In genomic region chr20:61871160-61871559, GRCh38 we compare ENCODE assay signal across 17 cellular contexts.
DNase-seq lines count a peak whose midpoint lies in the region; ATAC-seq and TF ChIP-seq lines count a peak whose summit lies in the region.
"Had no signal": no experiment of that assay in that cellular context is flagged by ENCODE, and none has a peak within 500 bp of the region (broad histone marks: within the 10 kb centered on the region; RNA-seq: fewer than 3 reads in every experiment).

No MANE protein-coding gene starts in this region.

- ATAC-seq in Right ventricle myocardium inferior (no peak), left cardiac atrium (no peak), WTC11 (no peak)
- ATAC-seq: A549; CD8-positive, alpha-beta T cell had no signal

- CTCF ChIA-PET in HEK293 (lab: Yijun Ruan, JAX) (no interaction called here), WTC11 (lab: Charles Lee) (no interaction called here)

- H3K4me3 ChIP-seq in HEK293 (ENCODE audit: low read depth, low read length), result no peak overlapping the region
- H3K4me3 ChIP-seq: A549; BLaER1 treated with 17β-estradiol and CSF1 and Interleukin-3, amounts not matched to agents 10 nM and 100 nM had no signal

- peaks cover 15% of the 10 kb centered on the region for H3K27me3 Mint-ChIP-seq in WTC11 (ENCODE audit: low read depth)
- H3K27me3 Mint-ChIP-seq: B cell; CD4-positive, alpha-beta T cell had no signal

- POLR2A ChIA-PET in HEK293 (lab: Yijun Ruan, JAX) (no interaction called here), WTC11 (lab: Charles Lee) (no interaction called here)

- DNase-seq in Right ventricle myocardium inferior (ENCODE audit: missing footprints) (peak; percentile 4), left cardiac atrium (no peak), WTC11 (ENCODE audit: low spot score) (no peak), superior temporal gyrus (ENCODE audit: extremely low spot score) (no peak)
- DNase-seq: AML-193; Caco-2; Calu3; CD4-positive, alpha-beta T cell; CD8-positive, alpha-beta T cell; DMS79 treated with DMSO at 0.1 percent for 48 hours; GF-D8 had no signal

- no peaks in the 10 kb centered on the region for H3K4me1 ChIP-seq in HEK293 (ENCODE audit: control insufficient read depth, insufficient read depth, low read length)
- H3K4me1 ChIP-seq: A549, Caco-2 had no signal

- no peaks in the 10 kb centered on the region for H3K36me3 ChIP-seq in HEK293 (ENCODE audit: control insufficient read depth in 2 of 2, insufficient read depth in 1 of 2, low read length in 2 of 2)
- H3K36me3 ChIP-seq: BLaER1 treated with 17β-estradiol and CSF1 and Interleukin-3, amounts not matched to agents 10 nM and 100 nM had no signal

- TF ChIP-seq CTCF in HEK293 (tag by site-specific recombination; IDR thresholded peaks at IDR 0.05) (no peak), WTC11 (IDR thresholded peaks at IDR 0.05) (no peak)

- no peaks in the 10 kb centered on the region for H3K4me1 Mint-ChIP-seq in WTC11
- H3K4me1 Mint-ChIP-seq: B cell had no signal

- H3K27ac Mint-ChIP-seq in WTC11, result no peak overlapping the region
- H3K27ac Mint-ChIP-seq: B cell; CD4-positive, alpha-beta T cell; CD8-positive, alpha-beta T cell had no signal

- H3K9me3 ChIP-seq in HEK293 (ENCODE audit: control insufficient read depth, insufficient read depth, low read depth, low read length), result no peaks in the 10 kb centered on the region

- H3K36me3 Mint-ChIP-seq in WTC11, result peaks cover 6% of the 10 kb centered on the region
- H3K36me3 Mint-ChIP-seq: CD8-positive, alpha-beta T cell had no signal

- H3K9me3 Mint-ChIP-seq in WTC11, result peaks cover 12% of the 10 kb centered on the region
- H3K9me3 Mint-ChIP-seq: CD4-positive, alpha-beta T cell; CD8-positive, alpha-beta T cell had no signal

- intact Hi-C loops in Right ventricle myocardium inferior (cut with DNase I), result no loop called here
- intact Hi-C loops in left cardiac atrium (cut with DNase I), result no loop called here

- no peak overlapping the region for H3K27ac ChIP-seq in HEK293 (ENCODE audit: extremely low read depth, low read depth, low read length)
- H3K27ac ChIP-seq: 22Rv1; A549; BLaER1 treated with 17β-estradiol and CSF1 and Interleukin-3, amounts not matched to agents 10 nM and 100 nM; C4-2B had no signal

- no peak overlapping the region for H3K4me3 Mint-ChIP-seq in WTC11
- H3K4me3 Mint-ChIP-seq: B cell; CD4-positive, alpha-beta T cell; CD8-positive, alpha-beta T cell had no signal

TF ChIP-seq in HEK293, 187 proteins besides CTCF, POLR2A, EP300 and RAD21:
- TF ChIP-seq ZNF626 (tag by site-specific recombination; IDR thresholded peaks at IDR 0.05) (no peak), SETDB1 (IDR thresholded peaks at IDR 0.05; ENCODE audit: insufficient read length, low read length) (peak; percentile 70), TRIM28 (IDR thresholded peaks at IDR 0.05; ENCODE audit: borderline replicate concordance, low read length) (peak; percentile 56; the same call in 1 of the 2 replicates)

TF ChIP-seq in WTC11, 78 proteins besides CTCF, POLR2A, EP300 and RAD21:
- TF ChIP-seq ZNF317 (CRISPR knock-in tag; IDR thresholded peaks at IDR 0.05; ENCODE audit: borderline replicate concordance, low read depth), result peak; percentile 87
- TF ChIP-seq FOXP4 (CRISPR knock-in tag; IDR thresholded peaks at IDR 0.05), result no peak
